Comparison of ENCODE assay signal across 13 cellular contexts in genomic region chr1:246170574-246171261, GRCh38.
DNase-seq lines count a peak whose midpoint lies in the region; ATAC-seq and TF ChIP-seq lines count a peak whose summit lies in the region.
"Had no signal": no experiment of that assay in that cellular context is flagged by ENCODE, and none has a peak within 500 bp of the region (broad histone marks: within the 10 kb centered on the region; RNA-seq: fewer than 3 reads in every experiment).

No MANE protein-coding gene starts in this region.

- TF ChIP-seq CTCF in mesothelial cell of epicardium (IDR thresholded peaks at IDR 0.05; ENCODE audit: unreplicated experiment): no peak

- H3K4me3 Mint-ChIP-seq in mesothelial cell of epicardium: no peak overlapping the region
- H3K4me3 Mint-ChIP-seq: stimulated activated memory B cell treated with anti-CD40 and anti-IgM and Interleukin-4, amounts not matched to agents 10 μg/mL and 1 μg/mL and 100 μg/mL, for 72 hours had no signal

- no peak overlapping the region for H3K27ac Mint-ChIP-seq in mesothelial cell of epicardium
- H3K27ac Mint-ChIP-seq: stimulated activated memory B cell treated with anti-CD40 and anti-IgM and Interleukin-4, amounts not matched to agents 10 μg/mL and 1 μg/mL and 100 μg/mL, for 72 hours had no signal

- no peaks in the 10 kb centered on the region for H3K9me3 Mint-ChIP-seq in mesothelial cell of epicardium

- peak; percentile 27 for TF ChIP-seq POLR2A in erythroblast (IDR thresholded peaks at IDR 0.05; ENCODE audit: low read length)

- H3K27me3 Mint-ChIP-seq in mesothelial cell of epicardium (ENCODE audit: low read depth): no peaks in the 10 kb centered on the region
- H3K27me3 Mint-ChIP-seq: stimulated activated memory B cell treated with anti-CD40 and anti-IgM and Interleukin-4, amounts not matched to agents 10 μg/mL and 1 μg/mL and 100 μg/mL, for 72 hours had no signal

- no peaks in the 10 kb centered on the region for H3K36me3 Mint-ChIP-seq in mesothelial cell of epicardium
- H3K36me3 Mint-ChIP-seq: stimulated activated memory B cell treated with anti-CD40 and anti-IgM and Interleukin-4, amounts not matched to agents 10 μg/mL and 1 μg/mL and 100 μg/mL, for 72 hours had no signal

- DNase-seq in erythroblast (lab: John Stamatoyannopoulos, UW) (peak; percentile 40 to 51), NCI-H1092 treated with DMSO at 0.1 percent for 48 hours (lab: John Stamatoyannopoulos, UW) (no peak), mesothelial cell of epicardium (ENCODE audit: low spot score in 2 of 2, unreplicated experiment in 2 of 2) (no peak), A172 (ENCODE audit: low spot score) (no peak)
- DNase-seq: activated T-cell treated with anti-CD3 and anti-CD28 coated beads for 4 hours, KG1, nucleus accumbens, SW 1271 had no signal

- ATAC-seq in GM18870 (IDR thresholded peaks at IDR 0.05; ENCODE audit: unreplicated experiment) (peak; percentile 91), GM21529 (IDR thresholded peaks at IDR 0.05; ENCODE audit: unreplicated experiment) (peak; percentile 94), HG03280 (IDR thresholded peaks at IDR 0.05; ENCODE audit: unreplicated experiment) (peak; percentile 96)
- ATAC-seq: Panc1; stimulated activated memory B cell treated with anti-CD40 and anti-IgM and Interleukin-4, amounts not matched to agents 10 μg/mL and 1 μg/mL and 100 μg/mL, for 72 hours had no signal

- peaks cover 20% of the 10 kb centered on the region for H3K4me1 Mint-ChIP-seq in mesothelial cell of epicardium
- H3K4me1 Mint-ChIP-seq: stimulated activated memory B cell treated with anti-CD40 and anti-IgM and Interleukin-4, amounts not matched to agents 10 μg/mL and 1 μg/mL and 100 μg/mL, for 72 hours had no signal

Comparison
In these comparisons a context has a peak if more than half of its experiments do, and no peak if none do; other contexts are left out.
1. DNase-seq: peak in erythroblast (2 of 2); none in NCI-H1092 treated with DMSO at 0.1 percent for 48 hours (single experiment), mesothelial cell of epicardium (0 of 2) and A172 (single experiment).
2. Peak in every context shown above with its lines, with median percentiles within 50 percentile points of each other: ATAC-seq.